Comparison of ENCODE assay signal across 8 cellular contexts in genomic region chr16:30934827-30935557, GRCh38. TPM values are rescaled to one million over a fixed set of nuclear protein-coding genes. Genes with fewer than 3 reads are reported as not detected.
A peak's percentile ranks its signal among the peaks of the same experiment; 100 is the strongest.
DNase-seq lines count a peak whose midpoint lies in the region; ATAC-seq and TF ChIP-seq lines count a peak whose summit lies in the region.

No MANE protein-coding gene starts in this region.

- H3K27me3 ChIP-seq in CD8-positive, alpha-beta T cell (ENCODE audit: insufficient read depth, low read length) = no peaks in the 10 kb centered on the region
- no peaks in the 10 kb centered on the region for H3K27me3 ChIP-seq in HCT116 (ENCODE audit: insufficient read depth, low read length)
- H3K27me3 ChIP-seq in endodermal cell (ENCODE audit: control insufficient read depth, insufficient read depth, low read length, poor library complexity, severe bottlenecking) = no peaks in the 10 kb centered on the region

- RAD21 ChIA-PET in HCT116 (lab: Charles Lee; ENCODE audit: low non-redundant PET in 1 of 2, low total read pairs in 2 of 2, uncharacterized antibody in 2 of 2, unreplicated experiment in 2 of 2) = interaction anchor here in 1 of 2 experiments (0.7 kb wide), 1 partner anchor 107 kb away, joined by 3 read pairs; no protein-coding TSS in a partner anchor

- CTCF ChIA-PET in CD8-positive, alpha-beta T cell (lab: Charles Lee) = interaction anchor here (1.1 to 1.9 kb wide), 6 partner anchors 7 to 50 kb away, joined by 4 to 9 read pairs (median 6); partner anchors contain the start of gene HSD3B7
- CTCF ChIA-PET in HCT116 (lab: Charles Lee) = no interaction called here

- H3K4me2 ChIP-seq in HCT116 (ENCODE audit: low read length) = no peak overlapping the region

- no peaks in the 10 kb centered on the region for H3K9me3 Mint-ChIP-seq in CD8-positive, alpha-beta T cell
- H3K9me3 Mint-ChIP-seq in endodermal cell (no peaks in the 10 kb centered on the region), nephron progenitor cell (no peaks in the 10 kb centered on the region)

- no TSS peak for BruUV-seq in HCT116 (replicated peaks; lab: Mats Ljungman, UMichigan)

- TF ChIP-seq CTCF in CD8-positive, alpha-beta T cell (IDR thresholded peaks at IDR 0.05) = peak; percentile 16
- TF ChIP-seq CTCF in HCT116 (IDR thresholded peaks at IDR 0.05 in 2 of 3, conservative IDR thresholded peaks at IDR 0.05 in 1 of 3; ENCODE audit: borderline replicate concordance in 1 of 3, insufficient read depth in 1 of 3, low read depth in 2 of 3, low read length in 2 of 3) (peak in 2 of 3 experiments; percentile 70 to 76; a peak in 5 of 6 replicates), endodermal cell (conservative IDR thresholded peaks at IDR 0.05) (peak; percentile 79), nephron progenitor cell (IDR thresholded peaks at IDR 0.05) (peak; percentile 45)

- no peaks in the 10 kb centered on the region for H3K27me3 Mint-ChIP-seq in CD8-positive, alpha-beta T cell (ENCODE audit: low read depth)
- H3K27me3 Mint-ChIP-seq in endodermal cell (ENCODE audit: insufficient read depth) (no peaks in the 10 kb centered on the region), nephron progenitor cell (ENCODE audit: low read depth, poor library complexity) (peaks cover 2% of the 10 kb centered on the region)

- peak in 1 of 7 experiments; percentile 22 for DNase-seq in CD8-positive, alpha-beta T cell
- no peak for DNase-seq in HCT116 (ENCODE audit: low read depth, low spot score)
- peak; percentile 11 for DNase-seq in SIG-M5 (lab: John Stamatoyannopoulos, UW)
- peak; percentile 92 for DNase-seq in endodermal cell
- peak; percentile 52 for DNase-seq in nephron progenitor cell

- H2AFZ ChIP-seq in HCT116 (ENCODE audit: low read depth, low read length, poor library complexity, severe bottlenecking) = no peak overlapping the region

- peaks cover 9% of the 10 kb centered on the region for H3K4me1 Mint-ChIP-seq in CD8-positive, alpha-beta T cell (ENCODE audit: low read depth)
- no peaks in the 10 kb centered on the region for H3K4me1 Mint-ChIP-seq in endodermal cell
- H3K4me1 Mint-ChIP-seq in nephron progenitor cell = peaks cover 5% of the 10 kb centered on the region

- no peak for TF ChIP-seq POLR2A in HCT116 (IDR thresholded peaks at IDR 0.05; ENCODE audit: borderline replicate concordance, extremely low read depth, insufficient read depth, insufficient read length)

- H4K20me1 ChIP-seq in HCT116 (ENCODE audit: insufficient read depth) = no peaks in the 10 kb centered on the region

- peaks cover 6% of the 10 kb centered on the region for H3K4me1 ChIP-seq in CD8-positive, alpha-beta T cell (ENCODE audit: insufficient read depth, low read length)
- H3K4me1 ChIP-seq in HCT116 (ENCODE audit: control insufficient read depth in 1 of 2, insufficient read depth in 2 of 2, low read length in 2 of 2) (no peaks in the 10 kb centered on the region), endodermal cell (ENCODE audit: control insufficient read depth, insufficient read depth, low read length) (no peaks in the 10 kb centered on the region)

- H3K27ac Mint-ChIP-seq in CD8-positive, alpha-beta T cell = no peak overlapping the region
- H3K27ac Mint-ChIP-seq in endodermal cell = peak overlapping the region; percentile 76
- peak overlapping the region; percentile 77 for H3K27ac Mint-ChIP-seq in nephron progenitor cell

- H3K4me3 ChIP-seq in CD8-positive, alpha-beta T cell (ENCODE audit: low read depth, low read length) = no peak overlapping the region
- H3K4me3 ChIP-seq in HCT116 (replicated peaks in 1 of 2; ENCODE audit: low read depth in 1 of 2, low read length in 2 of 2) (no peak overlapping the region), endodermal cell (ENCODE audit: low read length) (no peak overlapping the region)

- 80 to 86% methylated on average over 8 to 12 of the region's 12 CpGs for WGBS in endodermal cell (ENCODE audit: insufficient coverage in 1 of 2, insufficient read length in 1 of 2), 2 experiments

- no peak for TF ChIP-seq RAD21 in HCT116 (IDR thresholded peaks at IDR 0.05; ENCODE audit: low read depth)

- H3K79me2 ChIP-seq in HCT116 (ENCODE audit: insufficient read depth, low read length) = peaks cover 2% of the 10 kb centered on the region; the same call in 1 of the 2 replicates

- H3K4me3 Mint-ChIP-seq in CD8-positive, alpha-beta T cell = no peak overlapping the region
- H3K4me3 Mint-ChIP-seq in endodermal cell (no peak overlapping the region), nephron progenitor cell (no peak overlapping the region)

- H3K9me3 ChIP-seq in CD8-positive, alpha-beta T cell (ENCODE audit: low read length) = no peaks in the 10 kb centered on the region
- H3K9me3 ChIP-seq in HCT116 (ENCODE audit: control insufficient read depth in 1 of 2, insufficient read depth in 1 of 2, low read depth in 1 of 2, low read length in 2 of 2) (no peaks in the 10 kb centered on the region), endodermal cell (ENCODE audit: control insufficient read depth, low read length) (no peaks in the 10 kb centered on the region)

- POLR2A ChIA-PET in CD8-positive, alpha-beta T cell (lab: Charles Lee) = interaction anchor here (0.6 to 0.9 kb wide), 2 partner anchors 15 to 100 kb away, joined by 3 to 5 read pairs; no protein-coding TSS in a partner anchor
- POLR2A ChIA-PET in HCT116 (lab: Charles Lee) = interaction anchor here (0.7 kb wide), 1 partner anchor 209 kb away, joined by 3 read pairs; no protein-coding TSS in a partner anchor

- no peak overlapping the region for H3K27ac ChIP-seq in CD8-positive, alpha-beta T cell (ENCODE audit: low read depth, low read length)
- H3K27ac ChIP-seq in HCT116 (ENCODE audit: low read depth, low read length) = no peak overlapping the region
- H3K27ac ChIP-seq in endodermal cell (ENCODE audit: low read depth, low read length) = no peak overlapping the region

- no peaks in the 10 kb centered on the region for H3K36me3 ChIP-seq in CD8-positive, alpha-beta T cell (ENCODE audit: insufficient read depth, low read length)
- H3K36me3 ChIP-seq in HCT116 (ENCODE audit: control insufficient read depth in 1 of 2, insufficient read depth in 2 of 2, low read length in 2 of 2) (peaks cover 9 to 26% of the 10 kb centered on the region in 2 experiments), endodermal cell (ENCODE audit: control insufficient read depth, insufficient read depth, low read length) (peaks cover 71% of the 10 kb centered on the region)

- H3K9ac ChIP-seq in HCT116 (ENCODE audit: low read length) = no peak overlapping the region
- no peak overlapping the region for H3K9ac ChIP-seq in endodermal cell (ENCODE audit: extremely low read depth, low read length, poor library complexity, severe bottlenecking)

- intact Hi-C loops in CD8-positive, alpha-beta T cell (cut with DNase I, micrococcal nuclease) = no loop called here
- intact Hi-C loops in HCT116 (cut with micrococcal nuclease) = no loop called here

- H3K36me3 Mint-ChIP-seq in CD8-positive, alpha-beta T cell = peaks cover 21% of the 10 kb centered on the region
- H3K36me3 Mint-ChIP-seq in endodermal cell (ENCODE audit: low read depth) (peaks cover 60% of the 10 kb centered on the region), nephron progenitor cell (ENCODE audit: low read depth) (peaks cover 61% of the 10 kb centered on the region)

- peak; percentile 67 for ATAC-seq in CD8-positive, alpha-beta T cell
- ATAC-seq in HCT116 (peak; percentile 85), GM18870 (IDR thresholded peaks at IDR 0.05; ENCODE audit: unreplicated experiment) (no peak), GM19467 (IDR thresholded peaks at IDR 0.05; ENCODE audit: unreplicated experiment) (no peak), HG03175 (IDR thresholded peaks at IDR 0.05; ENCODE audit: unreplicated experiment) (no peak)

- no peaks in the 10 kb centered on the region for H3K9me2 ChIP-seq in HCT116 (ENCODE audit: insufficient read depth)

TF ChIP-seq in HCT116, 20 proteins besides CTCF, POLR2A, EP300 and RAD21 (continues in another document):
- no peak for TF ChIP-seq SIN3A (IDR thresholded peaks at IDR 0.05; ENCODE audit: low read depth)
- TF ChIP-seq CEBPB (IDR thresholded peaks at IDR 0.05; ENCODE audit: low read depth) = no peak
- no peak for TF ChIP-seq ZFX (IDR thresholded peaks at IDR 0.05)
- no peak for TF ChIP-seq ZNF274 (IDR thresholded peaks at IDR 0.05; ENCODE audit: low read depth, low read length)
- no peak for TF ChIP-seq YY1 (IDR thresholded peaks at IDR 0.05; ENCODE audit: extremely low read depth, insufficient replicate concordance, low read depth, low read length)
- TF ChIP-seq SP1 (IDR thresholded peaks at IDR 0.05; ENCODE audit: low read depth) = no peak
- no peak for TF ChIP-seq TCF7L2 (IDR thresholded peaks at IDR 0.05; ENCODE audit: borderline replicate concordance, extremely low read depth, insufficient read depth, insufficient read length)
- TF ChIP-seq EZH2phosphoT487 (IDR thresholded peaks at IDR 0.05; ENCODE audit: borderline replicate concordance) = no peak
- TF ChIP-seq EZH2 (IDR thresholded peaks at IDR 0.05) = no peak
- no peak for TF ChIP-seq JUND (IDR thresholded peaks at IDR 0.05)

RNA-seq across cellular contexts. Expression of gene FBXL19, which starts 11.6 kb away (rescaled TPM):
- total RNA-seq in CD8-positive, alpha-beta T cell = 1 to 10 TPM; 5.4 to 5.9 TPM
- total RNA-seq in HCT116 (2021; ENCODE audit: unreplicated experiment) (45.2 TPM), endodermal cell (10 to 100 TPM; 74.0 to 84.3 TPM)
- polyA plus RNA-seq in HCT116 (2012) = 25.3 and 26.6 TPM in 2 replicates
- 49.4 TPM for polyA plus RNA-seq in endodermal cell (2013, experiment 1 of 2)
- 46.5 TPM for polyA plus RNA-seq in endodermal cell (2013, experiment 2 of 2)

RNA-seq across cellular contexts. Expression of gene ORAI3, which starts 13.9 kb away (rescaled TPM):
- 1 to 10 TPM; 2.0 to 2.8 TPM for total RNA-seq in CD8-positive, alpha-beta T cell
- total RNA-seq in HCT116 (2021; ENCODE audit: unreplicated experiment) = 9.0 TPM
- polyA plus RNA-seq in HCT116 (2012) = 8.1 and 8.7 TPM in 2 replicates
- total RNA-seq in endodermal cell = 10 to 100 TPM; 16.9 to 17.7 TPM
- 9.2 TPM for polyA plus RNA-seq in endodermal cell (2013, experiment 1 of 2)
- 10.4 TPM for polyA plus RNA-seq in endodermal cell (2013, experiment 2 of 2)

RNA-seq across cellular contexts. Expression of gene SETD1A, which starts 22.6 kb away (rescaled TPM):
- total RNA-seq in CD8-positive, alpha-beta T cell = 10 to 100 TPM; 43.6 to 48.3 TPM
- 26.9 TPM for total RNA-seq in HCT116 (2021; ENCODE audit: unreplicated experiment)
- 16.1 and 18.5 TPM in 2 replicates for polyA plus RNA-seq in HCT116 (2012)
- total RNA-seq in endodermal cell = 10 to 100 TPM; 23.8 to 25.0 TPM
- polyA plus RNA-seq in endodermal cell (2013, experiment 1 of 2) = 21.0 TPM
- polyA plus RNA-seq in endodermal cell (2013, experiment 2 of 2) = 18.2 TPM

RNA-seq across cellular contexts. Expression of gene CTF1, which starts 38.6 kb away (rescaled TPM):
- not detected for total RNA-seq in CD8-positive, alpha-beta T cell
- total RNA-seq in HCT116 (2021; ENCODE audit: unreplicated experiment) = 1.4 TPM
- 2.2 and 3.3 TPM in 2 replicates for polyA plus RNA-seq in HCT116 (2012)
- 1 to 10 TPM; 3.1 to 3.3 TPM for total RNA-seq in endodermal cell
- polyA plus RNA-seq in endodermal cell (2013, experiment 1 of 2) = 3.8 TPM
- polyA plus RNA-seq in endodermal cell (2013, experiment 2 of 2) = 2.8 TPM

RNA-seq across cellular contexts. Expression of gene BCL7C, which starts 41.1 kb away (rescaled TPM):
- 10 to 100 TPM; 16.0 to 16.2 TPM for total RNA-seq in CD8-positive, alpha-beta T cell
- total RNA-seq in HCT116 (2021; ENCODE audit: unreplicated experiment) (44.9 TPM), endodermal cell (10 to 100 TPM; 64.7 to 67.6 TPM)
- polyA plus RNA-seq in HCT116 (2012) = 24.2 and 30.9 TPM in 2 replicates
- 39.4 TPM for polyA plus RNA-seq in endodermal cell (2013, experiment 1 of 2)
- 41.9 TPM for polyA plus RNA-seq in endodermal cell (2013, experiment 2 of 2)

Comparison
In these comparisons a context has a peak if more than half of its experiments do, and no peak if none do; other contexts are left out.
1. ATAC-seq: peak in CD8-positive, alpha-beta T cell (single experiment) and HCT116 (single experiment); none in GM18870 (single experiment), GM19467 (single experiment) and HG03175 (single experiment).
2. CTCF ChIP-seq: peak in every context shown above with its lines; median percentile 79 in endodermal cell; 73 in HCT116; 45 in nephron progenitor cell; 16 in CD8-positive, alpha-beta T cell.